30 cellular contexts compared by ENCODE assay signal in genomic region chr4:76594152-76594551, GRCh38.
DNase-seq lines count a peak whose midpoint lies in the region; ATAC-seq, FAIRE-seq and TF ChIP-seq lines count a peak whose summit lies in the region.
"Had no signal": no experiment of that assay in that cellular context is flagged by ENCODE, and none has a peak within 500 bp of the region (broad histone marks: within the 10 kb centered on the region; RNA-seq: fewer than 3 reads in every experiment).

No MANE protein-coding gene starts in this region.

- no peak for TF ChIP-seq CTCF in Caco-2 (IDR thresholded peaks at IDR 0.05; ENCODE audit: insufficient read depth in 1 of 2, low read depth in 1 of 2, low read length in 1 of 2, severe bottlenecking in 1 of 2, unreplicated experiment in 1 of 2)
- TF ChIP-seq CTCF in colonic mucosa (IDR thresholded peaks at IDR 0.05), result no peak

- peak; percentile 85 for FAIRE-seq in small intestine (lab: Jason Lieb, UNC)
- FAIRE-seq: frontal cortex, G401.6, H54, urothelium cell line had no signal

- H3K9me3 ChIP-seq in Caco-2 (no peaks in the 10 kb centered on the region), colonic mucosa (no peaks in the 10 kb centered on the region), small intestine (ENCODE audit: control insufficient read depth, low read depth) (no peaks in the 10 kb centered on the region)
- H3K9me3 ChIP-seq: heart right ventricle, lower lobe of right lung had no signal

- no TSS peak for BruUV-seq in Caco-2 (replicated peaks; lab: Mats Ljungman, UMichigan)

- no peak overlapping the region for H3K4me3 ChIP-seq in Caco-2 (ENCODE audit: low read depth, low read length)
- no peak overlapping the region for H3K4me3 ChIP-seq in colonic mucosa
- H3K4me3 ChIP-seq in small intestine (ENCODE audit: low read depth in 1 of 2, low read length in 2 of 2), result no peak overlapping the region
- H3K4me3 ChIP-seq: heart right ventricle, lower lobe of right lung had no signal

- DNase-seq in Caco-2 (peak; percentile 51 to 75), LoVo (ENCODE audit: low spot score) (peak; percentile 57), colonic mucosa (peak; percentile 58), small intestine (peak; percentile 95), iPS-NIHi11 (ENCODE audit: low spot score) (no peak), occipital lobe (lab: John Stamatoyannopoulos, UW) (no peak)
- DNase-seq: activated CD4-positive, alpha-beta T cell treated with anti-CD3 and anti-CD28 coated beads, Interleukin-2, amount 50 U/mL, for 4 hours; activated naive CD4-positive, alpha-beta T cell; activated naive CD8-positive, alpha-beta T cell treated with anti-CD3 and anti-CD28 coated beads, Interleukin-2, amount 50 U/mL, for 24 hours; CD8-positive, alpha-beta T cell; DMS79; heart right ventricle; lower lobe of right lung; MV-4-11; NCI-H1436 treated with DMSO at 0.1 percent for 48 hours; NCI-H2171 treated with DMSO at 0.1 percent for 48 hours; NCI-H524 treated with DMSO at 0.1 percent for 48 hours; NK-92 treated with Interleukin-12 subunit alpha and Interleukin-12 subunit beta, amount 100 ng/mL, for 24 hours; stimulated activated naive CD4-positive, alpha-beta T cell treated with Interleukin-2 at 50 U/mL for 16 hours; T-helper 2 cell had no signal

- ATAC-seq in HG02973 (IDR thresholded peaks at IDR 0.05; ENCODE audit: unreplicated experiment), result no peak
- ATAC-seq: activated CD4-positive, CD25-positive, alpha-beta regulatory T cell treated with anti-CD3 and anti-CD28 coated beads, Interleukin-2, amount 50 U/mL, for 24 hours; activated naive CD8-positive, alpha-beta T cell treated with anti-CD3 and anti-CD28 coated beads, Interleukin-2, amount 50 U/mL, for 24 hours; CD8-positive, alpha-beta T cell; heart right ventricle; lower lobe of right lung; natural killer cell treated with Interleukin-12 subunit alpha and Interleukin-12 subunit beta and Interleukin-15 and Interleukin-18, amount 100 ng/mL, for 72 hours; Right ventricle myocardium inferior had no signal

- POLR2A ChIA-PET in Caco-2 (lab: Charles Lee), result interaction anchor here (0.9 kb wide), 2 partner anchors 8 to 67 kb away, joined by 3 to 6 read pairs; no protein-coding TSS in a partner anchor

- CTCF ChIA-PET in Caco-2 (lab: Charles Lee), result no interaction called here

- H3K9ac ChIP-seq in colonic mucosa (ENCODE audit: low read depth in 2 of 2, low read length in 2 of 2), result peak overlapping the region in 1 of 2 donors; percentile 38

- no peaks in the 10 kb centered on the region for H3K27me3 ChIP-seq in Caco-2 (replicated peaks; ENCODE audit: control insufficient read depth, insufficient read depth, low read length)
- no peaks in the 10 kb centered on the region for H3K27me3 ChIP-seq in colonic mucosa
- no peaks in the 10 kb centered on the region for H3K27me3 ChIP-seq in small intestine (ENCODE audit: control insufficient read depth in 2 of 2, insufficient read depth in 2 of 2, low read length in 2 of 2)
- H3K27me3 ChIP-seq: heart right ventricle had no signal

- H3K27ac ChIP-seq in colonic mucosa, result peak overlapping the region; percentile 69
- peak overlapping the region; percentile 57 to 82 for H3K27ac ChIP-seq in small intestine (ENCODE audit: low read depth in 1 of 2, low read length in 1 of 2)
- H3K27ac ChIP-seq: heart right ventricle, HL-60, lower lobe of right lung had no signal

- H3K27me3 Mint-ChIP-seq in Caco-2 (ENCODE audit: insufficient read depth, unreplicated experiment), result no peaks in the 10 kb centered on the region

- peaks cover 6% of the 10 kb centered on the region for H3K36me3 Mint-ChIP-seq in Caco-2 (ENCODE audit: insufficient read depth, unreplicated experiment)
- H3K36me3 Mint-ChIP-seq: CD8-positive, alpha-beta T cell; natural killer cell treated with Interleukin-12 subunit alpha and Interleukin-12 subunit beta and Interleukin-15 and Interleukin-18, amount 100 ng/mL, for 72 hours had no signal

- no peak overlapping the region for H3K4me3 Mint-ChIP-seq in Caco-2 (ENCODE audit: unreplicated experiment)
- H3K4me3 Mint-ChIP-seq: activated naive CD8-positive, alpha-beta T cell treated with anti-CD3 and anti-CD28 coated beads, Interleukin-2, amount 50 U/mL, for 24 hours; CD8-positive, alpha-beta T cell; central memory CD8-positive, alpha-beta T cell; natural killer cell treated with Interleukin-12 subunit alpha and Interleukin-12 subunit beta and Interleukin-15 and Interleukin-18, amount 100 ng/mL, for 72 hours had no signal

- no peaks in the 10 kb centered on the region for H3K9me3 Mint-ChIP-seq in Caco-2 (ENCODE audit: unreplicated experiment)
- H3K9me3 Mint-ChIP-seq: activated naive CD8-positive, alpha-beta T cell treated with anti-CD3 and anti-CD28 coated beads, Interleukin-2, amount 50 U/mL, for 24 hours; CD8-positive, alpha-beta T cell; central memory CD8-positive, alpha-beta T cell; natural killer cell treated with Interleukin-12 subunit alpha and Interleukin-12 subunit beta and Interleukin-15 and Interleukin-18, amount 100 ng/mL, for 72 hours had no signal

- peak overlapping the region; percentile 37 for H3K27ac Mint-ChIP-seq in Caco-2 (ENCODE audit: unreplicated experiment)
- H3K27ac Mint-ChIP-seq: activated naive CD8-positive, alpha-beta T cell treated with anti-CD3 and anti-CD28 coated beads, Interleukin-2, amount 50 U/mL, for 24 hours; CD8-positive, alpha-beta T cell; natural killer cell treated with Interleukin-12 subunit alpha and Interleukin-12 subunit beta and Interleukin-15 and Interleukin-18, amount 100 ng/mL, for 72 hours had no signal

- intact Hi-C loops in Caco-2 (cut with micrococcal nuclease; ENCODE audit: unreplicated experiment) (no loop called here), colonic mucosa (cut with DNase I) (loop anchor here (10.0 kb wide), 1 partner anchor 91 kb away; no protein-coding TSS in a partner anchor)

- peaks cover 74% of the 10 kb centered on the region for H3K4me1 ChIP-seq in Caco-2
- peaks cover 7% of the 10 kb centered on the region for H3K4me1 ChIP-seq in colonic mucosa
- H3K4me1 ChIP-seq in small intestine (ENCODE audit: control insufficient read depth in 2 of 2, insufficient read depth in 1 of 2, low read depth in 1 of 2, low read length in 1 of 2), result peaks cover 6 to 12% of the 10 kb centered on the region in 2 donors

- H3K36me3 ChIP-seq in Caco-2 (ENCODE audit: control insufficient read depth, insufficient read depth, low read length) (no peaks in the 10 kb centered on the region; the same call in 1 of the 2 replicates), colonic mucosa (no peaks in the 10 kb centered on the region), small intestine (ENCODE audit: control insufficient read depth in 2 of 2, insufficient read depth in 2 of 2, low read length in 2 of 2) (no peaks in the 10 kb centered on the region)
- H3K36me3 ChIP-seq: heart right ventricle, lower lobe of right lung had no signal

- 20 to 65% (median 42%) methylated on average over 2 of the region's 2 CpGs for WGBS in small intestine, 3 donors

- peaks cover 53% of the 10 kb centered on the region for H3K4me1 Mint-ChIP-seq in Caco-2 (ENCODE audit: low read depth, unreplicated experiment)
- H3K4me1 Mint-ChIP-seq: activated naive CD8-positive, alpha-beta T cell treated with anti-CD3 and anti-CD28 coated beads, Interleukin-2, amount 50 U/mL, for 24 hours; central memory CD8-positive, alpha-beta T cell had no signal

Comparison
In these comparisons a context has a peak if more than half of its experiments do, and no peak if none do; other contexts are left out.
1. DNase-seq: peak in Caco-2 (2 of 2), LoVo (single experiment), colonic mucosa (single experiment) and small intestine (single experiment); none in iPS-NIHi11 (single experiment) and occipital lobe (single experiment).